In genomic region chr1:101410048-101410878, GRCh38 we compare ENCODE assay signal across 11 cellular contexts.
DNase-seq lines count a peak whose midpoint lies in the region; ATAC-seq and TF ChIP-seq lines count a peak whose summit lies in the region.
"Had no signal": no experiment of that assay in that cellular context is flagged by ENCODE, and none has a peak within 500 bp of the region (broad histone marks: within the 10 kb centered on the region; RNA-seq: fewer than 3 reads in every experiment).

No MANE protein-coding gene starts in this region.

- no peaks in the 10 kb centered on the region for H3K9me2 ChIP-seq in SK-N-SH

- TF ChIP-seq EP300 in SK-N-SH (IDR thresholded peaks at IDR 0.05; ENCODE audit: borderline replicate concordance in 1 of 2, low read depth in 1 of 2, low read length in 1 of 2) = no peak

- H3K4me3 ChIP-seq in SK-N-SH (ENCODE audit: low read depth in 2 of 2, low read length in 1 of 2) = no peak overlapping the region

- CTCF ChIA-PET in SK-N-SH (lab: Yijun Ruan, JAX) = interaction anchor here (1.4 to 1.6 kb wide), 2 partner anchors 9 to 34 kb away, joined by 3 to 4 read pairs; no protein-coding TSS in a partner anchor

- H3K4me2 ChIP-seq in SK-N-SH = no peak overlapping the region
- H3K4me2 ChIP-seq: KMS-11 had no signal

- H3K27ac ChIP-seq in SK-N-SH (ENCODE audit: low read depth in 2 of 2, low read length in 1 of 2) (no peak overlapping the region), caudate nucleus (ENCODE audit: low read depth, low read length) (no peak overlapping the region)
- H3K27ac ChIP-seq: KMS-11, RWPE1 had no signal

- no peak for TF ChIP-seq CTCF in SK-N-SH (IDR thresholded peaks at IDR 0.05)

- no peaks in the 10 kb centered on the region for H3K36me3 ChIP-seq in SK-N-SH (replicated peaks in 1 of 2; ENCODE audit: control insufficient read depth in 1 of 2, insufficient read depth in 2 of 2, low read length in 1 of 2)

- no peak for TF ChIP-seq RAD21 in SK-N-SH (IDR thresholded peaks at IDR 0.05; ENCODE audit: low read length)

- H3K79me2 ChIP-seq in SK-N-SH (ENCODE audit: insufficient read depth) = no peaks in the 10 kb centered on the region

- no peaks in the 10 kb centered on the region for H4K20me1 ChIP-seq in SK-N-SH (ENCODE audit: insufficient read depth)

- H3K27me3 ChIP-seq in SK-N-SH (ENCODE audit: insufficient read depth) = no peaks in the 10 kb centered on the region

- H3F3A ChIP-seq in SK-N-SH (replicated peaks; ENCODE audit: insufficient read depth) = no peaks in the 10 kb centered on the region

- peaks cover 0 to 14% of the 10 kb centered on the region in 2 experiments; a peak in 2 of 4 replicates for H3K4me1 ChIP-seq in SK-N-SH (ENCODE audit: control insufficient read depth in 1 of 2, insufficient read depth in 2 of 2, low read depth in 1 of 2, low read length in 1 of 2)

- ATAC-seq in GM18508 (IDR thresholded peaks at IDR 0.05; ENCODE audit: insufficient read depth, unreplicated experiment) (peak; percentile 32), GM21367 (IDR thresholded peaks at IDR 0.05; ENCODE audit: unreplicated experiment) (peak; percentile 40), HG03139 (IDR thresholded peaks at IDR 0.05; ENCODE audit: unreplicated experiment) (peak; percentile 39)

- no peak overlapping the region for H3K9ac ChIP-seq in SK-N-SH
- H3K9ac ChIP-seq: KMS-11 had no signal

- no peak overlapping the region for H2AFZ ChIP-seq in SK-N-SH (ENCODE audit: low read depth)

- no peaks in the 10 kb centered on the region for H3K9me3 ChIP-seq in SK-N-SH

- DNase-seq in left kidney (ENCODE audit: low read depth, low spot score) (peak; percentile 22), NCI-H1930 (lab: John Stamatoyannopoulos, UW) (no peak), SK-N-SH (no peak), caudate nucleus (lab: John Stamatoyannopoulos, UW) (no peak)
- DNase-seq in effector CD4-positive, alpha-beta T cell = no peak
- DNase-seq: midbrain had no signal

- 16% methylated on average over 3 of the region's 3 CpGs for WGBS in SK-N-SH (ENCODE audit: low lambda C conversion rate)

- POLR2A ChIA-PET in SK-N-SH (lab: Yijun Ruan, JAX) = no interaction called here

TF ChIP-seq in SK-N-SH, 30 proteins besides CTCF, POLR2A, EP300 and RAD21:
- TF ChIP-seq TAF1 (IDR thresholded peaks at IDR 0.05; ENCODE audit: borderline replicate concordance, low read depth, low read length) (no peak), SMC3 (IDR thresholded peaks at IDR 0.05; ENCODE audit: low read depth, low read length) (no peak)
TF ChIP-seq in SK-N-SH: peak in this region for 0.
